In the genomic region with DNA sequence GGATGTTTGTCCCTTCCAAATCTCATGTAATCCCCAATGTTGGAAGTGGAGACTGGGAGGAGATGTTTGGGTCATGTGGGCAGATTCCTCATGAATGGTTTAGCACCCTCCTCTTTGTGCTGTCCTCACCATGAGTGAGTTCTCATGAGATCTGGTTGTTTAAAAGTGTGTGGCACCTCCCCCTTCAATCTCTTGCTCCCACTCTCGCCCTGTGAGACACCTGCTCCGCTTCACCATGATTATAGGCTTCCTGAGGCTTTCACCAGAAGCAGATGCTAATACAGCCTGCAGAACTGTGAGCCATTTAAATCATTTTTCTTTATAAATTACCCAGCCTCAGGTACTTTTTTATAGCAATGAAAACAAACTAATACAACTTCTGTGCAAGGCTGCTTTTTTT, we compare ENCODE assay signal across 8 cellular contexts.
"Had no signal": no experiment of that assay in that cellular context is flagged by ENCODE, and none has a peak within 500 bp of the region (broad histone marks: within the 10 kb centered on the region; RNA-seq: fewer than 3 reads in every experiment).

No MANE protein-coding gene starts in this region.

- H2AFZ ChIP-seq: GM23248 had no signal

- H3K9me3 ChIP-seq: HAP-1 had no signal

- H3K36me3 ChIP-seq: HAP-1 had no signal

- H3K4me1 ChIP-seq: HAP-1 had no signal

- H3K9ac ChIP-seq: GM23248 had no signal

- DNase-seq: GM23248, GOT3, H7, HFFc6, IMR-90 had no signal

- H3K27ac ChIP-seq: GM23248 had no signal

- H3K4me3 ChIP-seq: GM23248, HAP-1, K562 had no signal

- ATAC-seq: HCT116 had no signal
